1 cellular context compared by ENCODE assay signal in the genomic region with DNA sequence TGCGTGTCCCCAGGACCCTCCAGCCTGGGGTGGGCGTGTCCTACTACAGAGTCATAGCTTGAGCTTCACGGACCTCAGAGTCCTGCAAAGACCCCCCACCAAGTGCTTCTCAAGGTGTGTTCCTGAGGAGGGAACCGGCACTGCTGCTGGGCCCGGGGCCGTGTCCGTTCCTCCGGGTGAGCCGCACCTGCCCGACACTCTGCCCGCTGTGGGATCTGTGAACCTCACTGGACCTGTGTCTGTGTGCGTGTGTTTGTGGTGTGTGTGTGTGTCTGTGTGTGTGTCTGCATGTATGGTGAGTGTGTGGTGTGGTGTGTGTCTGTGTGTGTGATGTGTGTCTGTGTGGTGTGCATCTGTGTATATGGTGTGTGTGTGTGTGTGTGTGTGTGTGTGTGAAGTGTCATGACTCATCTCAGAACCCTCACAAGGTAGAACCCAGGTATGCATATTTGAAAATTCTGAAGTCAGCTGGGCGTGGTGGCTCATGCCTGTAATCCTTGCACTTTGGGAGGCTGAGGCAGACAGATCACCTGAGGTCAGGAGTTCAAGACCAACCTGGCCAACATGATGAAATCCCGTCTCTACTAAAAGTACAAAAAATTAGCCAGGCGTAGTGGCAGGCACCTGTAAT.
TF ChIP-seq lines count a peak whose summit lies in the region.

No MANE protein-coding gene starts in this region.

TF ChIP-seq in K562, 482 proteins besides CTCF, POLR2A, EP300 and RAD21 (continued from another document):
- no peak for TF ChIP-seq NCOA4 (IDR thresholded peaks at IDR 0.05; ENCODE audit: partially characterized antibody)
- TF ChIP-seq TEAD4 (IDR thresholded peaks at IDR 0.05; ENCODE audit: low read length), result no peak
- no peak for TF ChIP-seq TEAD4 (CRISPR knock-in tag; IDR thresholded peaks at IDR 0.05; ENCODE audit: borderline replicate concordance)
- TF ChIP-seq, protein P1, sequence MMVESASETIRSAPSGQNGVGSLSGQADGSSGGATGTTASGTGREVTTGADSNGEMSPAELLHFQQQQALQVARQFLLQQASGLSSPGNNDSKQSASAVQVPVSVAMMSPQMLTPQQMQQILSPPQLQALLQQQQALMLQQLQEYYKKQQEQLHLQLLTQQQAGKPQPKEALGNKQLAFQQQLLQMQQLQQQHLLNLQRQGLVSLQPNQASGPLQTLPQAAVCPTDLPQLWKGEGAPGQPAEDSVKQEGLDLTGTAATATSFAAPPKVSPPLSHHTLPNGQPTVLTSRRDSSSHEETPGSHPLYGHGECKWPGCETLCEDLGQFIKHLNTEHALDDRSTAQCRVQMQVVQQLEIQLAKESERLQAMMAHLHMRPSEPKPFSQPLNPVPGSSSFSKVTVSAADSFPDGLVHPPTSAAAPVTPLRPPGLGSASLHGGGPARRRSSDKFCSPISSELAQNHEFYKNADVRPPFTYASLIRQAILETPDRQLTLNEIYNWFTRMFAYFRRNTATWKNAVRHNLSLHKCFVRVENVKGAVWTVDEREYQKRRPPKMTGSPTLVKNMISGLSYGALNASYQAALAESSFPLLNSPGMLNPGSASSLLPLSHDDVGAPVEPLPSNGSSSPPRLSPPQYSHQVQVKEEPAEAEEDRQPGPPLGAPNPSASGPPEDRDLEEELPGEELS (CRISPR knock-in tag; IDR thresholded peaks at IDR 0.05; ENCODE audit: borderline replicate concordance), result no peak
- TF ChIP-seq CCNT2 (IDR thresholded peaks at IDR 0.05; ENCODE audit: borderline replicate concordance, extremely low read depth, insufficient read length, low read depth, low read length), result no peak
- no peak for TF ChIP-seq ZNF785 (CRISPR knock-in tag; IDR thresholded peaks at IDR 0.05)
- no peak for TF ChIP-seq OTX1 (CRISPR knock-in tag; IDR thresholded peaks at IDR 0.05)
- no peak for TF ChIP-seq MYC (IDR thresholded peaks at IDR 0.05; ENCODE audit: low read depth, low read length)
- TF ChIP-seq MYC (CRISPR knock-in tag; IDR thresholded peaks at IDR 0.05; ENCODE audit: borderline replicate concordance, low read depth), result no peak
- no peak for TF ChIP-seq TRIM24 (IDR thresholded peaks at IDR 0.05)
- TF ChIP-seq, protein P2, sequence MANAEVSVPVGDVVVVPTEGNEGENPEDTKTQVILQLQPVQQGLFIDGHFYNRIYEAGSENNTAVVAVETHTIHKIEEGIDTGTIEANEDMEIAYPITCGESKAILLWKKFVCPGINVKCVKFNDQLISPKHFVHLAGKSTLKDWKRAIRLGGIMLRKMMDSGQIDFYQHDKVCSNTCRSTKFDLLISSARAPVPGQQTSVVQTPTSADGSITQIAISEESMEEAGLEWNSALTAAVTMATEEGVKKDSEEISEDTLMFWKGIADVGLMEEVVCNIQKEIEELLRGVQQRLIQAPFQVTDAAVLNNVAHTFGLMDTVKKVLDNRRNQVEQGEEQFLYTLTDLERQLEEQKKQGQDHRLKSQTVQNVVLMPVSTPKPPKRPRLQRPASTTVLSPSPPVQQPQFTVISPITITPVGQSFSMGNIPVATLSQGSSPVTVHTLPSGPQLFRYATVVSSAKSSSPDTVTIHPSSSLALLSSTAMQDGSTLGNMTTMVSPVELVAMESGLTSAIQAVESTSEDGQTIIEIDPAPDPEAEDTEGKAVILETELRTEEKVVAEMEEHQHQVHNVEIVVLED (CRISPR knock-in tag; IDR thresholded peaks at IDR 0.05), result no peak
- TF ChIP-seq, protein P3, sequence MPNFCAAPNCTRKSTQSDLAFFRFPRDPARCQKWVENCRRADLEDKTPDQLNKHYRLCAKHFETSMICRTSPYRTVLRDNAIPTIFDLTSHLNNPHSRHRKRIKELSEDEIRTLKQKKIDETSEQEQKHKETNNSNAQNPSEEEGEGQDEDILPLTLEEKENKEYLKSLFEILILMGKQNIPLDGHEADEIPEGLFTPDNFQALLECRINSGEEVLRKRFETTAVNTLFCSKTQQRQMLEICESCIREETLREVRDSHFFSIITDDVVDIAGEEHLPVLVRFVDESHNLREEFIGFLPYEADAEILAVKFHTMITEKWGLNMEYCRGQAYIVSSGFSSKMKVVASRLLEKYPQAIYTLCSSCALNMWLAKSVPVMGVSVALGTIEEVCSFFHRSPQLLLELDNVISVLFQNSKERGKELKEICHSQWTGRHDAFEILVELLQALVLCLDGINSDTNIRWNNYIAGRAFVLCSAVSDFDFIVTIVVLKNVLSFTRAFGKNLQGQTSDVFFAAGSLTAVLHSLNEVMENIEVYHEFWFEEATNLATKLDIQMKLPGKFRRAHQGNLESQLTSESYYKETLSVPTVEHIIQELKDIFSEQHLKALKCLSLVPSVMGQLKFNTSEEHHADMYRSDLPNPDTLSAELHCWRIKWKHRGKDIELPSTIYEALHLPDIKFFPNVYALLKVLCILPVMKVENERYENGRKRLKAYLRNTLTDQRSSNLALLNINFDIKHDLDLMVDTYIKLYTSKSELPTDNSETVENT (CRISPR knock-in tag; IDR thresholded peaks at IDR 0.05), result no peak
- no peak for TF ChIP-seq IRF2 (CRISPR knock-in tag; IDR thresholded peaks at IDR 0.05)
- TF ChIP-seq ZSCAN32 (CRISPR knock-in tag; IDR thresholded peaks at IDR 0.05), result no peak
TF ChIP-seq in K562: peak in this region for 0.
